ENCODE assay signal across 9 cellular contexts in genomic region chr15:35182841-35183479, GRCh38.
DNase-seq lines count a peak whose midpoint lies in the region; ATAC-seq, FAIRE-seq and TF ChIP-seq lines count a peak whose summit lies in the region.
"Had no signal": no experiment of that assay in that cellular context is flagged by ENCODE, and none has a peak within 500 bp of the region (broad histone marks: within the 10 kb centered on the region; RNA-seq: fewer than 3 reads in every experiment).

No MANE protein-coding gene starts in this region.

- no peaks in the 10 kb centered on the region for H3K36me3 ChIP-seq in naive thymus-derived CD4-positive, alpha-beta T cell (ENCODE audit: control insufficient read depth in 2 of 3, insufficient read depth in 3 of 3, low read length in 3 of 3)
- H3K36me3 ChIP-seq in GM23248 (ENCODE audit: low read depth): no peaks in the 10 kb centered on the region

- H3K4me2 ChIP-seq in A549 (no peak overlapping the region), GM23248 (ENCODE audit: unreplicated experiment) (no peak overlapping the region)

- H3K27ac ChIP-seq in A549: no peak overlapping the region
- no peak overlapping the region for H3K27ac ChIP-seq in naive thymus-derived CD4-positive, alpha-beta T cell (ENCODE audit: low read depth, low read length)
- H3K27ac ChIP-seq in GM23248: no peak overlapping the region

- intact Hi-C loops in naive thymus-derived CD4-positive, alpha-beta T cell (cut with micrococcal nuclease): no loop called here

- H3K27ac Mint-ChIP-seq in stimulated activated effector memory CD8-positive, alpha-beta T cell treated with anti-CD3 and anti-CD28 coated beads, Interleukin-12 subunit alpha, Interleukin-12 subunit beta, amount 100 ng/mL, for 72 hours: no peak overlapping the region
- H3K27ac Mint-ChIP-seq in naive thymus-derived CD4-positive, alpha-beta T cell: no peak overlapping the region

- no peaks in the 10 kb centered on the region for H3K79me2 ChIP-seq in GM23248 (ENCODE audit: insufficient read depth)

- no peak for TF ChIP-seq EP300 in A549 (IDR thresholded peaks at IDR 0.05)

- in situ Hi-C loops in GM23248 (cut with MboI): no loop called here

- no peaks in the 10 kb centered on the region for H3K27me3 ChIP-seq in naive thymus-derived CD4-positive, alpha-beta T cell (ENCODE audit: control insufficient read depth in 2 of 2, insufficient read depth in 2 of 2, low read length in 2 of 2)
- no peaks in the 10 kb centered on the region for H3K27me3 ChIP-seq in GM23248 (replicated peaks; ENCODE audit: insufficient read depth)

- POLR2A ChIA-PET in A549 (lab: Yijun Ruan, JAX): no interaction called here
- POLR2A ChIA-PET in naive thymus-derived CD4-positive, alpha-beta T cell (lab: Charles Lee): no interaction called here

- H3K4me3 ChIP-seq in A549: no peak overlapping the region
- no peak overlapping the region for H3K4me3 ChIP-seq in naive thymus-derived CD4-positive, alpha-beta T cell (ENCODE audit: low read length)
- no peak overlapping the region for H3K4me3 ChIP-seq in GM23248

- H3K4me1 Mint-ChIP-seq in stimulated activated effector memory CD8-positive, alpha-beta T cell treated with anti-CD3 and anti-CD28 coated beads, Interleukin-12 subunit alpha, Interleukin-12 subunit beta, amount 100 ng/mL, for 72 hours: no peaks in the 10 kb centered on the region
- peaks cover 0 to 3% (median 0%) of the 10 kb centered on the region in 7 donors for H3K4me1 Mint-ChIP-seq in naive thymus-derived CD4-positive, alpha-beta T cell

- CTCF ChIA-PET in A549 (lab: Yijun Ruan, JAX): interaction anchor here (1.0 kb wide), 2 partner anchors 10 to 43 kb away, joined by 3 read pairs; no protein-coding TSS in a partner anchor
- CTCF ChIA-PET in naive thymus-derived CD4-positive, alpha-beta T cell (lab: Charles Lee): no interaction called here

- H3K9ac ChIP-seq in GM23248: no peak overlapping the region

- H3K4me1 ChIP-seq in A549 (no peaks in the 10 kb centered on the region), GM23248 (ENCODE audit: insufficient read depth) (peaks cover 9% of the 10 kb centered on the region; the same call in 1 of the 2 replicates)
- H3K4me1 ChIP-seq in naive thymus-derived CD4-positive, alpha-beta T cell (ENCODE audit: control insufficient read depth in 2 of 2, insufficient read depth in 2 of 2, low read length in 2 of 2): no peaks in the 10 kb centered on the region

- WGBS in A549 (ENCODE audit: missing lambda C conversion rate): 30% methylated on average over 2 of the region's 2 CpGs
- 82% methylated on average over 2 of the region's 2 CpGs for WGBS in GM23248 (ENCODE audit: low coverage in 1 of 2, low lambda C conversion rate in 2 of 2, missing lambda C conversion rate in 2 of 2), 2 experiments

- no peaks in the 10 kb centered on the region for H3K9me3 Mint-ChIP-seq in stimulated activated effector memory CD8-positive, alpha-beta T cell treated with anti-CD3 and anti-CD28 coated beads, Interleukin-12 subunit alpha, Interleukin-12 subunit beta, amount 100 ng/mL, for 72 hours
- H3K9me3 Mint-ChIP-seq in naive thymus-derived CD4-positive, alpha-beta T cell: peaks cover 0 to 3% (median 0%) of the 10 kb centered on the region in 11 donors

- H3F3A ChIP-seq in GM23248 (ENCODE audit: insufficient read depth): no peaks in the 10 kb centered on the region

- ATAC-seq in A549 (no peak), GM19438 (IDR thresholded peaks at IDR 0.05; ENCODE audit: low read depth, unreplicated experiment) (peak; percentile 73), HG03064 (IDR thresholded peaks at IDR 0.05; ENCODE audit: low read depth, unreplicated experiment) (peak; percentile 78)
- ATAC-seq in stimulated activated effector memory CD8-positive, alpha-beta T cell treated with anti-CD3 and anti-CD28 coated beads, Interleukin-12 subunit alpha, Interleukin-12 subunit beta, amount 100 ng/mL, for 72 hours: no peak
- ATAC-seq in naive thymus-derived CD4-positive, alpha-beta T cell: no peak

- FAIRE-seq in A549 (lab: Jason Lieb, UNC): peak; percentile 61

- DNase-seq in A549 (ENCODE audit: low read depth in 1 of 2, low spot score in 1 of 2) (no peak), NCI-H82 (lab: John Stamatoyannopoulos, UW) (peak; percentile 64), middle frontal gyrus (ENCODE audit: extremely low spot score, low spot score) (no peak), GM23248 (no peak)
- no peak for DNase-seq in stimulated activated effector memory CD8-positive, alpha-beta T cell treated with anti-CD3 and anti-CD28 coated beads, Interleukin-12 subunit alpha, Interleukin-12 subunit beta, amount 100 ng/mL, for 72 hours (ENCODE audit: low spot score in 2 of 2)
- no peak for DNase-seq in naive thymus-derived CD4-positive, alpha-beta T cell
- DNase-seq: NCI-H510A treated with DMSO at 0.1 percent for 48 hours had no signal

- no peaks in the 10 kb centered on the region for H4K20me1 ChIP-seq in GM23248 (ENCODE audit: insufficient read depth)

- no peak for TF ChIP-seq CTCF in A549 (IDR thresholded peaks at IDR 0.05)

- H3K27me3 Mint-ChIP-seq in naive thymus-derived CD4-positive, alpha-beta T cell: no peaks in the 10 kb centered on the region

- H3K36me3 Mint-ChIP-seq in stimulated activated effector memory CD8-positive, alpha-beta T cell treated with anti-CD3 and anti-CD28 coated beads, Interleukin-12 subunit alpha, Interleukin-12 subunit beta, amount 100 ng/mL, for 72 hours: no peaks in the 10 kb centered on the region
- H3K36me3 Mint-ChIP-seq in naive thymus-derived CD4-positive, alpha-beta T cell: no peaks in the 10 kb centered on the region

- no peaks in the 10 kb centered on the region for H3K9me2 ChIP-seq in GM23248 (ENCODE audit: insufficient read depth)

- H3K9me3 ChIP-seq in A549 (no peaks in the 10 kb centered on the region), GM23248 (ENCODE audit: low read depth) (no peaks in the 10 kb centered on the region)
- no peaks in the 10 kb centered on the region for H3K9me3 ChIP-seq in naive thymus-derived CD4-positive, alpha-beta T cell (ENCODE audit: control insufficient read depth in 2 of 3, low read length in 3 of 3)

- no peak for TF ChIP-seq RAD21 in A549 (conservative IDR thresholded peaks at IDR 0.05 in 1 of 2, IDR thresholded peaks at IDR 0.05 in 1 of 2)

- no peak overlapping the region; the same call in 1 of the 2 replicates for H2AFZ ChIP-seq in GM23248

- H3K4me3 Mint-ChIP-seq in stimulated activated effector memory CD8-positive, alpha-beta T cell treated with anti-CD3 and anti-CD28 coated beads, Interleukin-12 subunit alpha, Interleukin-12 subunit beta, amount 100 ng/mL, for 72 hours: no peak overlapping the region
- H3K4me3 Mint-ChIP-seq in naive thymus-derived CD4-positive, alpha-beta T cell: no peak overlapping the region

- TF ChIP-seq POLR2A in A549 (IDR thresholded peaks at IDR 0.05; ENCODE audit: low read length): no peak

TF ChIP-seq in A549, 52 proteins besides CTCF, POLR2A, EP300 and RAD21:
- TF ChIP-seq CEBPB (IDR thresholded peaks at IDR 0.05): no peak
- no peak for TF ChIP-seq ESRRA (IDR thresholded peaks at IDR 0.05; ENCODE audit: borderline replicate concordance, low read length)
- TF ChIP-seq HMGXB4 (CRISPR knock-in tag; IDR thresholded peaks at IDR 0.05; ENCODE audit: borderline replicate concordance): no peak

Comparison
In these comparisons a context has a peak if more than half of its experiments do, and no peak if none do; other contexts are left out.
1. ATAC-seq: peak in GM19438 (single experiment) and HG03064 (single experiment); none in A549 (0 of 2), stimulated activated effector memory CD8-positive, alpha-beta T cell treated with anti-CD3 and anti-CD28 coated beads, Interleukin-12 subunit alpha, Interleukin-12 subunit beta, amount 100 ng/mL, for 72 hours (single experiment) and naive thymus-derived CD4-positive, alpha-beta T cell (single experiment).